8 cellular contexts compared by ENCODE assay signal in genomic region chr13:48303331-48304131, GRCh38. TPM values are rescaled to one million over a fixed set of nuclear protein-coding genes. Genes with fewer than 3 reads are reported as not detected.
DNase-seq lines count a peak whose midpoint lies in the region; ATAC-seq, FAIRE-seq and TF ChIP-seq lines count a peak whose summit lies in the region.

RB1 (plus strand) TSS chr13:48303751; CDS start chr13:48303913, 162 bp downstream.

- no peak for FAIRE-seq in HepG2 (lab: Jason Lieb, UNC)

- H3K27me3 ChIP-seq in BLaER1 treated with 17β-estradiol and CSF1 and Interleukin-3, amounts not matched to agents 10 nM and 100 nM: no peaks in the 10 kb centered on the region
- H3K27me3 ChIP-seq in HepG2 (ENCODE audit: control insufficient read depth in 1 of 2, insufficient read depth in 2 of 2, low read length in 2 of 2): no peaks in the 10 kb centered on the region; a peak in 1 of 5 replicates

- H3K36me3 ChIP-seq in BLaER1 treated with 17β-estradiol and CSF1 and Interleukin-3, amounts not matched to agents 10 nM and 100 nM: peaks cover 15 to 35% (median 33%) of the 10 kb centered on the region in 11 experiments
- H3K36me3 ChIP-seq in HepG2 (replicated peaks in 1 of 2; ENCODE audit: control insufficient read depth in 1 of 2, insufficient read depth in 2 of 2, low read length in 2 of 2): no peaks in the 10 kb centered on the region

- peaks cover 30% of the 10 kb centered on the region for H3K79me2 ChIP-seq in HepG2 (ENCODE audit: insufficient read depth, low read length)

- peaks cover 19 to 50% (median 28%) of the 10 kb centered on the region in 10 experiments for H3K4me1 ChIP-seq in BLaER1 treated with 17β-estradiol and CSF1 and Interleukin-3, amounts not matched to agents 10 nM and 100 nM
- peaks cover 20% of the 10 kb centered on the region for H3K4me1 ChIP-seq in HepG2 (ENCODE audit: insufficient read depth, low read length)

- no TSS peak for BruUV-seq in HepG2 (replicated peaks; lab: Mats Ljungman, UMichigan)

- TF ChIP-seq EP300 in HepG2 (IDR thresholded peaks at IDR 0.05; ENCODE audit: low read depth in 2 of 2, low read length in 2 of 2) (0 out of 4 replicates have a peak, but pooled peaks of 1 of the 2 experiments have one; percentile 24), HepG2 (CRISPR knock-in tag; IDR thresholded peaks at IDR 0.05; ENCODE audit: borderline replicate concordance) (no peak)

- DNase-seq in NCI-H748 treated with DMSO at 0.1 percent for 48 hours (lab: John Stamatoyannopoulos, UW) (peak; percentile 73), dermis blood vessel endothelial cell (peak; percentile 96), HepG2 (ENCODE audit: low spot score) (peak; percentile 80)
- DNase-seq in activated CD4-positive, alpha-beta T cell treated with anti-CD3 and anti-CD28 coated beads, Interleukin-2, amount 50 U/mL, for 48 hours: peak; percentile 90 to 92
- DNase-seq in stimulated activated CD4-positive, alpha-beta T cell treated with anti-CD3 and anti-CD28 coated beads, Interleukin-2, amount 100 ng/mL, for 48 hours: peak; percentile 85 to 86

- 0% methylated on average over 7 of the region's 97 CpGs for WGBS in HepG2 (ENCODE audit: low lambda C conversion rate)

- H3K4me2 ChIP-seq in BLaER1 treated with 17β-estradiol and CSF1 and Interleukin-3, amounts not matched to agents 10 nM and 100 nM: peak within 1 kb of the TSS; percentile 76 to 98 (median 87)
- H3K4me2 ChIP-seq in HepG2 (ENCODE audit: low read depth, low read length): peak within 1 kb of the TSS; percentile 77

- peak within 1 kb of the TSS; percentile 99 to 100 (median 100) for H3K9ac ChIP-seq in BLaER1 treated with 17β-estradiol and CSF1 and Interleukin-3, amounts not matched to agents 10 nM and 100 nM
- peak within 1 kb of the TSS; percentile 96 for H3K9ac ChIP-seq in HepG2 (ENCODE audit: insufficient read depth, low read depth, low read length)

- intact Hi-C loops in HepG2 (cut with micrococcal nuclease; ENCODE audit: unreplicated experiment): loop anchor here (5.0 to 10.0 kb wide), 4 partner anchors 71 to 209 kb away; partner anchors contain the start of genes ITM2B, LPAR6 and MED4

- TF ChIP-seq RAD21 in HepG2 (CRISPR knock-in tag; IDR thresholded peaks at IDR 0.05): peak; percentile 13

- peaks cover 0 to 34% (median 0%) of the 10 kb centered on the region in 11 experiments; a peak in 6 of 22 replicates for H4K20me1 ChIP-seq in BLaER1 treated with 17β-estradiol and CSF1 and Interleukin-3, amounts not matched to agents 10 nM and 100 nM
- H4K20me1 ChIP-seq in HepG2 (ENCODE audit: insufficient read depth, low read length): peaks cover 7% of the 10 kb centered on the region; the same call in 1 of the 2 replicates

- POLR2A ChIA-PET in HepG2 (lab: Yijun Ruan, JAX): interaction anchor here (1.1 to 2.7 kb wide), 4 partner anchors 67 to 229 kb away, joined by 3 to 9 read pairs (median 4); partner anchors contain the start of gene ITM2B

- TF ChIP-seq CTCF in HepG2 (CRISPR knock-in tag; IDR thresholded peaks at IDR 0.05): 0 out of 2 replicates have a peak, but pooled peaks have one; percentile 2

- ATAC-seq in GM19328 (IDR thresholded peaks at IDR 0.05; ENCODE audit: unreplicated experiment) (peak; percentile 71), HG03469 (IDR thresholded peaks at IDR 0.05; ENCODE audit: unreplicated experiment) (peak; percentile 58), HepG2 (peak; percentile 92)

- H3K4me3 ChIP-seq in BLaER1 treated with 17β-estradiol and CSF1 and Interleukin-3, amounts not matched to agents 10 nM and 100 nM: peak within 1 kb of the TSS; percentile 92 to 98 (median 94)
- H3K4me3 ChIP-seq in HepG2 (replicated peaks in 1 of 3; ENCODE audit: insufficient read depth in 1 of 3, low read depth in 2 of 3, low read length in 3 of 3): peak within 1 kb of the TSS; percentile 79 to 91 (median 91)

- peaks cover 0 to 34% (median 31%) of the 10 kb centered on the region in 11 experiments; a peak in 18 of 22 replicates for H3K9me3 ChIP-seq in BLaER1 treated with 17β-estradiol and CSF1 and Interleukin-3, amounts not matched to agents 10 nM and 100 nM (replicated peaks in 1 of 11)
- no peaks in the 10 kb centered on the region for H3K9me3 ChIP-seq in HepG2 (ENCODE audit: low read length)

- peak; percentile 73 to 82 for TF ChIP-seq POLR2A in HepG2 (IDR thresholded peaks at IDR 0.05; ENCODE audit: insufficient read depth in 1 of 2, low read depth in 2 of 2, low read length in 2 of 2)

- CTCF ChIA-PET in HepG2 (lab: Yijun Ruan, JAX; ENCODE audit: low intra/inter-chr PET ratio, low total read pairs): no interaction called here

- H2AFZ ChIP-seq in HepG2 (ENCODE audit: low read length): no peak within 1 kb of the TSS

- in situ Hi-C loops in HepG2 (cut with HindIII; ENCODE audit: extremely low pct_ligation_motif_present, low pct_unique_long_range_greater_than_20kb): loop anchor here (10.0 to 25.0 kb wide), 2 partner anchors 179 to 459 kb away; no protein-coding TSS in a partner anchor

- H3K27ac ChIP-seq in BLaER1 treated with 17β-estradiol and CSF1 and Interleukin-3, amounts not matched to agents 10 nM and 100 nM: peak within 1 kb of the TSS; percentile 99 to 100 (median 100)
- peak within 1 kb of the TSS; percentile 94 for H3K27ac ChIP-seq in HepG2 (ENCODE audit: extremely low read length, insufficient read depth, low read length)

TF ChIP-seq in HepG2, 621 proteins besides CTCF, POLR2A, EP300 and RAD21 (continues in another document):
- TF ChIP-seq SATB2 (CRISPR knock-in tag; IDR thresholded peaks at IDR 0.05): no peak
- TF ChIP-seq SMAD3 (CRISPR knock-in tag; IDR thresholded peaks at IDR 0.05): no peak
- TF ChIP-seq AKAP8 (CRISPR knock-in tag; IDR thresholded peaks at IDR 0.05): no peak
- TF ChIP-seq YY1 (IDR thresholded peaks at IDR 0.05; ENCODE audit: insufficient read depth, insufficient replicate concordance, low read depth, low read length): peak; percentile 41
- TF ChIP-seq, protein P1, sequence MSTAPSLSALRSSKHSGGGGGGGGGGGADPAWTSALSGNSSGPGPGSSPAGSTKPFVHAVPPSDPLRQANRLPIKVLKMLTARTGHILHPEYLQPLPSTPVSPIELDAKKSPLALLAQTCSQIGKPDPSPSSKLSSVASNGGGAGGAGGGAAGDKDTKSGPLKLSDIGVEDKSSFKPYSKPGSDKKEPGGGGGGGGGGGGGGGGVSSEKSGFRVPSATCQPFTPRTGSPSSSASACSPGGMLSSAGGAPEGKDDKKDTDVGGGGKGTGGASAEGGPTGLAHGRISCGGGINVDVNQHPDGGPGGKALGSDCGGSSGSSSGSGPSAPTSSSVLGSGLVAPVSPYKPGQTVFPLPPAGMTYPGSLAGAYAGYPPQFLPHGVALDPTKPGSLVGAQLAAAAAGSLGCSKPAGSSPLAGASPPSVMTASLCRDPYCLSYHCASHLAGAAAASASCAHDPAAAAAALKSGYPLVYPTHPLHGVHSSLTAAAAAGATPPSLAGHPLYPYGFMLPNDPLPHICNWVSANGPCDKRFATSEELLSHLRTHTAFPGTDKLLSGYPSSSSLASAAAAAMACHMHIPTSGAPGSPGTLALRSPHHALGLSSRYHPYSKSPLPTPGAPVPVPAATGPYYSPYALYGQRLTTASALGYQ (CRISPR knock-in tag; IDR thresholded peaks at IDR 0.05): 0 out of 2 replicates have a peak, but pooled peaks have one; percentile 22
- 0 out of 2 replicates have a peak, but pooled peaks have one; percentile 21 for TF ChIP-seq PCBP1 (IDR thresholded peaks at IDR 0.05; ENCODE audit: borderline replicate concordance, low read depth, low read length)
- TF ChIP-seq, protein P2, sequence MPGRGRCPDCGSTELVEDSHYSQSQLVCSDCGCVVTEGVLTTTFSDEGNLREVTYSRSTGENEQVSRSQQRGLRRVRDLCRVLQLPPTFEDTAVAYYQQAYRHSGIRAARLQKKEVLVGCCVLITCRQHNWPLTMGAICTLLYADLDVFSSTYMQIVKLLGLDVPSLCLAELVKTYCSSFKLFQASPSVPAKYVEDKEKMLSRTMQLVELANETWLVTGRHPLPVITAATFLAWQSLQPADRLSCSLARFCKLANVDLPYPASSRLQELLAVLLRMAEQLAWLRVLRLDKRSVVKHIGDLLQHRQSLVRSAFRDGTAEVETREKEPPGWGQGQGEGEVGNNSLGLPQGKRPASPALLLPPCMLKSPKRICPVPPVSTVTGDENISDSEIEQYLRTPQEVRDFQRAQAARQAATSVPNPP (CRISPR knock-in tag; IDR thresholded peaks at IDR 0.05): no peak

RNA-seq across cellular contexts. Expression of gene RB1, which starts in this region (rescaled TPM):
- total RNA-seq in dermis blood vessel endothelial cell (41.7 and 61.2 TPM in 2 replicates), HepG2 (2016; rRNA removed; fragmentation: Illumina TruSeq; extraction: Trizol) (23.7 and 35.7 TPM in 2 replicates)
- 2.6 and 3.1 TPM in 2 replicates for total RNA-seq in HepG2 (2016; cell fraction: cytosol; rRNA removed; fragmentation: Illumina TruSeq; extraction: Trizol; ENCODE audit: low read depth)
- total RNA-seq in HepG2 (2016; cell fraction: insoluble cytoplasmic fraction; rRNA removed; fragmentation: Illumina TruSeq; extraction: Trizol): 21.7 and 35.5 TPM in 2 replicates
- total RNA-seq in HepG2 (2016; cell fraction: membrane; rRNA removed; fragmentation: Illumina TruSeq; extraction: Trizol): 11.2 and 11.5 TPM in 2 replicates
- total RNA-seq in HepG2 (2016; cell fraction: nucleus; rRNA removed; fragmentation: Illumina TruSeq; extraction: Trizol): 23.1 and 26.3 TPM in 2 replicates
- 11.0 and 15.6 TPM in 2 replicates for polyA plus RNA-seq in HepG2 (2011; rRNA removed)
- 6.0 and 9.8 TPM in 2 replicates for polyA plus RNA-seq in HepG2 (2011; cell fraction: cytosol; rRNA removed)
- 4.1 and 5.4 TPM in 2 replicates for polyA plus RNA-seq in HepG2 (2011; cell fraction: nucleus; rRNA removed)
- polyA plus RNA-seq in HepG2 (2012): 15.5 and 15.8 TPM in 2 replicates
- polyA plus RNA-seq in HepG2 (2016; cell fraction: cytosol; fragmentation: Illumina TruSeq; extraction: Trizol; ENCODE audit: low read depth): 0.92 and 0.93 TPM in 2 replicates
- polyA plus RNA-seq in HepG2 (2016; cell fraction: insoluble cytoplasmic fraction; fragmentation: Illumina TruSeq; extraction: Trizol; ENCODE audit: low read depth): 34.7 and 35.7 TPM in 2 replicates
- 4.2 and 4.3 TPM in 2 replicates for polyA plus RNA-seq in HepG2 (2016; cell fraction: membrane; fragmentation: Illumina TruSeq; extraction: Trizol; ENCODE audit: low read depth)
- 17.8 and 23.0 TPM in 2 replicates for polyA plus RNA-seq in HepG2 (2016; cell fraction: nucleus; fragmentation: Illumina TruSeq; extraction: Trizol; ENCODE audit: insufficient read depth, low read depth)
- 7.8 and 8.2 TPM in 2 replicates for polyA minus RNA-seq in HepG2 (2011; rRNA and poly(A)+ RNA removed; ENCODE audit: low replicate concordance)
- polyA minus RNA-seq in HepG2 (2011; cell fraction: cytosol; rRNA and poly(A)+ RNA removed): 13.0 TPM in 2 replicates
- polyA minus RNA-seq in HepG2 (2011; cell fraction: nucleus; rRNA and poly(A)+ RNA removed): 32.4 and 33.0 TPM in 2 replicates

Comparison
In these comparisons a context has a peak if more than half of its experiments do, and no peak if none do; other contexts are left out.
1. Peak in every context shown above with its lines: DNase-seq, ATAC-seq, H3K4me3 ChIP-seq and H3K27ac ChIP-seq.